ENCODE assay signal across 8 cellular contexts in the genomic region with DNA sequence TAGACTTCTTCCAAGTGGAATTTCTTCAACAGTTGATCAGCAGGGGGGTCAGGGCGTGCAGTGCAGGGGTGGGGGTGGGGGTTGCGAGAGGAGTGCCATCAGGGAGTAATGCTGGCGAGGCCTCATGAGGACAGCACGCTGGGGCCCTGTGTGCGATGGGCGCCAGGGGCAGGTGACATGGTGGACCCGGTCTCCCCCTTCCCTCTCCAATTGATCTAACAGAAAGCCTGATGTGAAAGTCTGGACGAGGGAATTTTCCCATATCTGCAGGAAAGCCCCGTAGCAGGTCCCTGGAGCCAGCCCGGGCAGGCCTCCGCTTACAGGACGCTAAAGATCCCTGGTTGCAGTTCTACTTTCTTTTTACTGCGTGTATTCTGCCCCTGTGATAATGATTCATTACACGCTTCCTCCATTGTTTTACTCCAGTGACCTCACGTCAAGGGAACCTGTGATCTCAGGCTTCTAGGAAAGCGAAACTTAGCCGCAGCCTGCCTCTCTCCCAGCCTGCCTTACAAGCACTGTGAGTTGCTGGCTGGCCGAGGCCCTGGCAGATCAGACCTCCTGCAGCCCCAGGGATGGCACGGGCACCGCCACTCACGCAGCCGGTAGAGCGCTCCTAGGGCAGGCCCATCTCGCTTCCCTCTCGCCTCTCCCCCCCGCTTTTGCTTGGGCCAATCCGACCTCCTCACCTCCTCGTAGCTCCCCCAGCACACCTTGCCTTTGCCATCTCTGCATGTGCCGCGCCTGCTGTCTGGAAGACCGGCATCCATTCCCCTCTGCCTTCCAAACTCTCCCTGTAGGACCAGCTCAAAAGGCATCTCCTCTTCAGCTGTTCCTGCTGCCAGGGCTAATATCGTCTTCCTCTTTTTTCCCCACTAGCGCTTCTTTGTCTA. TPM values are rescaled to one million over a fixed set of nuclear protein-coding genes. Genes with fewer than 3 reads are reported as not detected.
DNase-seq lines count a peak whose midpoint lies in the region; ATAC-seq lines count a peak whose summit lies in the region.

No MANE protein-coding gene starts in this region.

- H3K9ac ChIP-seq in skeletal muscle satellite cell (ENCODE audit: low read depth, low read length), result peak overlapping the region; percentile 60

- H3K4me2 ChIP-seq in skeletal muscle satellite cell (ENCODE audit: low read length), result peak overlapping the region; percentile 95

- ATAC-seq in GM19395 (IDR thresholded peaks at IDR 0.05; ENCODE audit: unreplicated experiment) (peak; percentile 89), HG03521 (IDR thresholded peaks at IDR 0.05; ENCODE audit: unreplicated experiment) (peak; percentile 68)

- no peaks in the 10 kb centered on the region for H3K9me3 ChIP-seq in skeletal muscle satellite cell (replicated peaks; ENCODE audit: low read length)

- peaks cover 5% of the 10 kb centered on the region for H3K4me1 ChIP-seq in skeletal muscle satellite cell (ENCODE audit: control insufficient read depth, insufficient read depth, low read length)

- DNase-seq in CD1c-positive myeloid dendritic cell (ENCODE audit: extremely low spot score) (peak; percentile 95), T follicular helper cell (ENCODE audit: low read depth) (peak; percentile 51), hepatic stellate cell (ENCODE audit: low spot score) (peak; percentile 84), NCI-H446 (lab: John Stamatoyannopoulos, UW) (no peak)

- peak overlapping the region; percentile 74 for H3K4me3 ChIP-seq in skeletal muscle satellite cell (ENCODE audit: low read length)

- H3K36me3 ChIP-seq in skeletal muscle satellite cell (ENCODE audit: insufficient read depth, low read length), result no peaks in the 10 kb centered on the region

- 15 to 29% (median 19%) methylated on average over 33 of the region's 33 CpGs for WGBS in adipose tissue, 3 donors

- peak overlapping the region; percentile 57 for H3K27ac ChIP-seq in adipose tissue (ENCODE audit: low read depth, low read length)

- no peaks in the 10 kb centered on the region for H3K27me3 ChIP-seq in skeletal muscle satellite cell (ENCODE audit: control insufficient read depth, insufficient read depth, low read length)

RNA-seq across cellular contexts. Expression of a gene that starts 19.2 kb away (rescaled TPM):
- 10 to 100 TPM in 1 of 3 donors, under 1 TPM in 1, not detected in 1; 0.12 to 12.5 TPM for polyA plus RNA-seq in adipose tissue
- total RNA-seq in skeletal muscle satellite cell (2012; rRNA removed), result not detected in 2 replicates

RNA-seq across cellular contexts. Expression of a gene that starts 50.6 kb away (rescaled TPM):
- polyA plus RNA-seq in adipose tissue, result 10 to 100 TPM in 2 of 3 donors, 1 to 10 TPM in 1; 7.7 to 71.1 (median 63.3) TPM
- 2.3 and 2.4 TPM in 2 replicates for total RNA-seq in skeletal muscle satellite cell (2012; rRNA removed)

Comparison
In these comparisons a context has a peak if more than half of its experiments do, and no peak if none do; other contexts are left out.
1. DNase-seq: peak in CD1c-positive myeloid dendritic cell (single experiment), T follicular helper cell (single experiment) and hepatic stellate cell (single experiment); none in NCI-H446 (0 of 2).